ENCODE assay signal across 9 cellular contexts in the genomic region with DNA sequence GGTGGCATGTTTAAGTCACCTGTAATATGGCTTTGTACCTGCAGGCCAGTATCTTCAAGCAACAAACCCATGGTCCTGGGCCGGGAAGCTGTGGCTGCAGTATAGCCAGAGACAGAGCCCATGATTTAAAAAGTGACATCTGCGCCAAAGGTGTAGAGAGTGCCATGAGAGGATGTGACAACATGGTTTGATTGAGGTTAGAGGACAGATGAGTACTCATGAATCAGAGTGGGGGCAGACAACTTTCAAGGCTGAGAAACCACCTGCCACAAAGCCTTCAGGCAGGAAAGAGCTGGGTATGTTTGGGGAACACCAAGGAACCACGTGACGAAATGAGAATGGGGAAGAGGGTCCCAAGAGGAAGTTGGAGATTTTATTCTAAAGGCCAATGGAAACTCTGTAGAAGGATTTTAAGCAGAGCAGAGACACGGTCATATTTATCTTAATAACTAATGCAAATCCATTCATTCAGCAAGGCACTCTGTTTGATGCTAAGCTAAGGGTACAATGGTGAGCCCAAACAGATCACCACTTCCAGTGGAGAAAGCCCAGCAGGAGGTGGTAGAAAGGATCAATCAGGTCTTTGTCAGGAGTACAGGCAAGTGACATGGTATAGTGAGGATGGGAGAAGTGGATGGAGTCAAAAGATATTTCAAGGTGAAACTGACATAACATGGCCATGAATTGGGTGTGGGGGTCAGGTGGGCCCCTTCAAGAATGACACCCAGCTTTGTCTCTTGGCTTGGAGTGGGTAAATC. TPM values are rescaled to one million over a fixed set of nuclear protein-coding genes. Genes with fewer than 3 reads are reported as not detected.
A peak's percentile ranks its signal among the peaks of the same experiment; 100 is the strongest.
DNase-seq lines count a peak whose midpoint lies in the region; ATAC-seq and TF ChIP-seq lines count a peak whose summit lies in the region.
"Had no signal": no experiment of that assay in that cellular context is flagged by ENCODE, and none has a peak within 500 bp of the region (broad histone marks: within the 10 kb centered on the region; RNA-seq: fewer than 3 reads in every experiment).

No MANE protein-coding gene starts in this region.

- peak; percentile 26 for ATAC-seq in GM21619 (IDR thresholded peaks at IDR 0.05; ENCODE audit: unreplicated experiment)

- H3K27ac ChIP-seq in BLaER1 (no peak overlapping the region), OCI-LY7 (ENCODE audit: low read depth, low read length, poor library complexity, severe bottlenecking) (peak overlapping the region; percentile 73), endodermal cell (ENCODE audit: low read depth, low read length) (no peak overlapping the region), tibial artery (no peak overlapping the region)

- CTCF ChIA-PET in OCI-LY7 (lab: Charles Lee; ENCODE audit: unreplicated experiment) = no interaction called here

- peaks cover 49% of the 10 kb centered on the region for H3K79me2 ChIP-seq in OCI-LY7 (ENCODE audit: insufficient read depth, low read depth, low read length)

- no peaks in the 10 kb centered on the region for H3K27me3 ChIP-seq in BLaER1
- peaks cover 30% of the 10 kb centered on the region for H3K27me3 ChIP-seq in endodermal cell (ENCODE audit: control insufficient read depth, insufficient read depth, low read length, poor library complexity, severe bottlenecking)
- H3K27me3 ChIP-seq in tibial artery = no peaks in the 10 kb centered on the region

- peaks cover 41% of the 10 kb centered on the region for H3K4me1 ChIP-seq in BLaER1
- H3K4me1 ChIP-seq in OCI-LY7 (ENCODE audit: insufficient read depth, low read length, poor library complexity, severe bottlenecking) = peaks cover 59% of the 10 kb centered on the region
- H3K4me1 ChIP-seq in endodermal cell (ENCODE audit: control insufficient read depth, insufficient read depth, low read length) = peaks cover 9% of the 10 kb centered on the region
- peaks cover 0 to 22% (median 16%) of the 10 kb centered on the region in 4 donors for H3K4me1 ChIP-seq in tibial artery

- POLR2A ChIA-PET in OCI-LY7 (lab: Charles Lee) = interaction anchor here (1.2 to 2.0 kb wide), 3 partner anchors 10 to 20 kb away, joined by 5 to 11 read pairs (median 6); no protein-coding TSS in a partner anchor

- H3K9me2 ChIP-seq in OCI-LY7 (ENCODE audit: insufficient read depth, low read length) = no peaks in the 10 kb centered on the region

- H3K9ac ChIP-seq in BLaER1 = no peak overlapping the region
- H3K9ac ChIP-seq in endodermal cell (ENCODE audit: extremely low read depth, low read length, poor library complexity, severe bottlenecking) = no peak overlapping the region

- H3K4me2 ChIP-seq in BLaER1 (peak overlapping the region; percentile 67), OCI-LY7 (ENCODE audit: low read length) (peak overlapping the region; percentile 63)

- no peak overlapping the region for H3K4me3 ChIP-seq in BLaER1
- peak overlapping the region; percentile 21 for H3K4me3 ChIP-seq in OCI-LY7 (ENCODE audit: low read depth, low read length, poor library complexity, severe bottlenecking)
- no peak overlapping the region for H3K4me3 ChIP-seq in endodermal cell (ENCODE audit: low read length)
- H3K4me3 ChIP-seq in tibial artery = no peak overlapping the region

- H3K4me1 Mint-ChIP-seq in endodermal cell = peaks cover 33% of the 10 kb centered on the region

- peaks cover 45% of the 10 kb centered on the region for H3K27me3 Mint-ChIP-seq in endodermal cell (ENCODE audit: insufficient read depth)

- H4K20me1 ChIP-seq in BLaER1 (peaks cover 44% of the 10 kb centered on the region; the same call in 1 of the 2 replicates), OCI-LY7 (ENCODE audit: insufficient read depth, low read length) (no peaks in the 10 kb centered on the region)

- H3K9me3 Mint-ChIP-seq in endodermal cell = peaks cover 2% of the 10 kb centered on the region

- 74 to 88% methylated on average over 1 to 5 of the region's 5 CpGs for WGBS in endodermal cell (ENCODE audit: insufficient coverage in 1 of 2, insufficient read length in 1 of 2), 2 experiments

- peak; percentile 60 for DNase-seq in OCI-LY7 (ENCODE audit: low spot score)
- DNase-seq in endodermal cell = peak; percentile 58
- DNase-seq in AG08396 (ENCODE audit: low spot score) = no peak
- DNase-seq in posterior vena cava (ENCODE audit: low spot score) = no peak
- no peak for DNase-seq in tibial artery
- DNase-seq in dermis blood vessel endothelial cell = no peak
- DNase-seq: NCI-H2029 had no signal

- no peak overlapping the region for H3K4me3 Mint-ChIP-seq in endodermal cell

- H3K9me3 ChIP-seq in BLaER1 (peaks cover 4% of the 10 kb centered on the region; the same call in 1 of the 2 replicates), OCI-LY7 (ENCODE audit: low read length) (no peaks in the 10 kb centered on the region), endodermal cell (ENCODE audit: control insufficient read depth, low read length) (peaks cover 4% of the 10 kb centered on the region), tibial artery (no peaks in the 10 kb centered on the region)

- H3K27ac Mint-ChIP-seq in endodermal cell = no peak overlapping the region

- intact Hi-C loops in OCI-LY7 (cut with micrococcal nuclease; ENCODE audit: unreplicated experiment) (loop anchor here (5.0 to 10.0 kb wide), 2 partner anchors 233 to 364 kb away; partner anchors contain the start of genes AK9, CEP57L1, FIG4 and SESN1), posterior vena cava (cut with DNase I) (no loop called here), tibial artery (cut with DNase I; ENCODE audit: low total_unique reads) (no loop called here)

- peaks cover 30% of the 10 kb centered on the region for H3K36me3 ChIP-seq in BLaER1
- peaks cover 47% of the 10 kb centered on the region for H3K36me3 ChIP-seq in OCI-LY7 (ENCODE audit: insufficient read depth, low read length)
- peaks cover 13% of the 10 kb centered on the region for H3K36me3 ChIP-seq in endodermal cell (ENCODE audit: control insufficient read depth, insufficient read depth, low read length)
- peaks cover 17 to 30% (median 20%) of the 10 kb centered on the region in 3 donors for H3K36me3 ChIP-seq in tibial artery

- no peak overlapping the region for H2AFZ ChIP-seq in OCI-LY7 (ENCODE audit: low read length)

- peaks cover 26% of the 10 kb centered on the region for H3K36me3 Mint-ChIP-seq in endodermal cell (ENCODE audit: low read depth)

- no TSS peak for BruUV-seq in OCI-LY7 (replicated peaks; lab: Mats Ljungman, UMichigan)

- TF ChIP-seq CTCF in OCI-LY7 (conservative IDR thresholded peaks at IDR 0.05; ENCODE audit: low read length) (no peak), endodermal cell (conservative IDR thresholded peaks at IDR 0.05) (no peak), tibial artery (IDR thresholded peaks at IDR 0.05) (no peak)

RNA-seq across cellular contexts. Expression of gene MICAL1, which starts 3.4 kb away (rescaled TPM):
- total RNA-seq in OCI-LY7 (2014; rRNA removed; shearing (Covaris generic)) = 69.2 and 79.5 TPM in 2 replicates
- total RNA-seq in OCI-LY7 (2022) (101 and 108 TPM in 2 replicates), endodermal cell (10 to 100 TPM; 10.4 to 22.8 TPM), posterior vena cava (10 to 100 TPM; 53.0 to 53.2 TPM), dermis blood vessel endothelial cell (17.8 and 22.8 TPM in 2 replicates)
- 83.8 TPM for polyA plus RNA-seq in endodermal cell (2013, experiment 1 of 2)
- polyA plus RNA-seq in endodermal cell (2013, experiment 2 of 2) = 66.8 TPM

RNA-seq across cellular contexts. Expression of gene SMPD2, which starts 18.4 kb away (rescaled TPM):
- 18.4 and 24.4 TPM in 2 replicates for total RNA-seq in OCI-LY7 (2014; rRNA removed; shearing (Covaris generic))
- 14.3 and 15.9 TPM in 2 replicates for total RNA-seq in OCI-LY7 (2022)
- 10 to 100 TPM; 11.1 to 12.0 TPM for total RNA-seq in endodermal cell
- 9.3 TPM for polyA plus RNA-seq in endodermal cell (2013, experiment 1 of 2)
- polyA plus RNA-seq in endodermal cell (2013, experiment 2 of 2) = 6.9 TPM
- total RNA-seq in posterior vena cava = 1 to 10 TPM; 4.2 to 6.7 TPM
- 9.9 and 12.6 TPM in 2 replicates for total RNA-seq in dermis blood vessel endothelial cell

RNA-seq across cellular contexts. Expression of gene PPIL6, which starts 18.5 kb away (rescaled TPM):
- 0.15 and 1.6 TPM in 2 replicates for total RNA-seq in OCI-LY7 (2014; rRNA removed; shearing (Covaris generic))
- 1.3 and 1.7 TPM in 2 replicates for total RNA-seq in OCI-LY7 (2022)
- total RNA-seq in endodermal cell = 1 to 10 TPM; 2.2 to 2.9 TPM
- 3.6 TPM for polyA plus RNA-seq in endodermal cell (2013, experiment 1 of 2)
- 5.3 TPM for polyA plus RNA-seq in endodermal cell (2013, experiment 2 of 2)
- 1 to 10 TPM; 1.2 to 1.9 TPM for total RNA-seq in posterior vena cava
- 0.34 and 0.65 TPM in 2 replicates for total RNA-seq in dermis blood vessel endothelial cell

RNA-seq across cellular contexts. Expression of gene ZBTB24, which starts 24.1 kb away (rescaled TPM):
- 13.7 and 15.3 TPM in 2 replicates for total RNA-seq in OCI-LY7 (2014; rRNA removed; shearing (Covaris generic))
- total RNA-seq in OCI-LY7 (2022) (15.8 and 17.0 TPM in 2 replicates), endodermal cell (1 to 10 TPM; 9.2 to 9.8 TPM), posterior vena cava (1 to 10 TPM; 5.5 to 5.8 TPM), dermis blood vessel endothelial cell (6.9 and 7.5 TPM in 2 replicates)
- 8.4 TPM for polyA plus RNA-seq in endodermal cell (2013, experiment 1 of 2)
- 7.1 TPM for polyA plus RNA-seq in endodermal cell (2013, experiment 2 of 2)

Comparison
In these comparisons a context has a peak if more than half of its experiments do, and no peak if none do; other contexts are left out.
1. DNase-seq: peak in OCI-LY7 (single experiment) and endodermal cell (single experiment); none in AG08396 (single experiment), posterior vena cava (single experiment), tibial artery (0 of 2) and dermis blood vessel endothelial cell (single experiment).